8 cellular contexts compared by ENCODE assay signal in genomic region chr2:218290316-218291261, GRCh38. TPM values are rescaled to one million over a fixed set of nuclear protein-coding genes. Genes with fewer than 3 reads are reported as not detected.
DNase-seq lines count a peak whose midpoint lies in the region; ATAC-seq, FAIRE-seq and TF ChIP-seq lines count a peak whose summit lies in the region.

No MANE protein-coding gene starts in this region.

- peak overlapping the region; percentile 98 for H3K4me2 ChIP-seq in A549

- H3K4me1 ChIP-seq in A549 (peaks cover 55% of the 10 kb centered on the region), ovary (ENCODE audit: insufficient read depth) (peaks cover 19% of the 10 kb centered on the region)

- no peaks in the 10 kb centered on the region for H3K27me3 ChIP-seq in ovary

- ATAC-seq in A549 (no peak), GM18870 (IDR thresholded peaks at IDR 0.05; ENCODE audit: unreplicated experiment) (peak; percentile 39), HG03097 (IDR thresholded peaks at IDR 0.05; ENCODE audit: low FRiP score, unreplicated experiment) (peak; percentile 56), T-cell (replicated peaks in 1 of 4) (peak; percentile 8 to 32 (median 22))

- WGBS in A549 (ENCODE audit: missing lambda C conversion rate), result 89% methylated on average over 12 of the region's 12 CpGs
- 40 to 51% (median 48%) methylated on average over 12 of the region's 12 CpGs for WGBS in ovary, 3 donors

- no peak for TF ChIP-seq POLR2A in A549 (IDR thresholded peaks at IDR 0.05; ENCODE audit: low read length)
- TF ChIP-seq POLR2A in ovary (IDR thresholded peaks at IDR 0.05), result no peak

- TF ChIP-seq RAD21 in A549 (conservative IDR thresholded peaks at IDR 0.05 in 1 of 2, IDR thresholded peaks at IDR 0.05 in 1 of 2), result no peak

- no peaks in the 10 kb centered on the region for H3K27me3 Mint-ChIP-seq in T-cell

- peak overlapping the region; percentile 97 to 100 for H3K27ac Mint-ChIP-seq in T-cell

- TF ChIP-seq CTCF in A549 (IDR thresholded peaks at IDR 0.05), result no peak
- TF ChIP-seq CTCF in coronary artery (IDR thresholded peaks at IDR 0.05), result no peak
- no peak for TF ChIP-seq CTCF in ovary (IDR thresholded peaks at IDR 0.05)

- H3K27ac ChIP-seq in A549, result peak overlapping the region in 1 of 2 experiments; percentile 92; a peak in 4 of 6 replicates
- H3K27ac ChIP-seq in coronary artery, result peak overlapping the region; percentile 97 to 98
- peak overlapping the region; percentile 89 to 99 for H3K27ac ChIP-seq in ovary

- no peak for DNase-seq in A549 (ENCODE audit: low read depth in 1 of 2, low spot score in 1 of 2)
- peak in 30 of 34 experiments; percentile 25 to 68 (median 44) for DNase-seq in T-cell
- DNase-seq in coronary artery (ENCODE audit: low spot score), result no peak
- DNase-seq in ovary, result no peak
- DNase-seq in DMS53 (lab: John Stamatoyannopoulos, UW), result no peak
- no peak for DNase-seq in NCI-H82 treated with DMSO at 0.1 percent for 48 hours (lab: John Stamatoyannopoulos, UW; ENCODE audit: unreplicated experiment)

- peak overlapping the region; percentile 91; the same call in 2 of the 3 replicates for H3K4me3 ChIP-seq in A549
- H3K4me3 ChIP-seq in coronary artery, result peak overlapping the region; percentile 92
- H3K4me3 ChIP-seq in ovary, result peak overlapping the region; percentile 94

- no peaks in the 10 kb centered on the region for H3K9me3 Mint-ChIP-seq in T-cell

- H3K36me3 Mint-ChIP-seq in T-cell, result peaks cover 4% of the 10 kb centered on the region

- H3K36me3 ChIP-seq in ovary, result no peaks in the 10 kb centered on the region

- TF ChIP-seq EP300 in A549 (IDR thresholded peaks at IDR 0.05) (no peak), ovary (IDR thresholded peaks at IDR 0.05) (no peak)

- no peaks in the 10 kb centered on the region for H3K9me3 ChIP-seq in A549
- no peaks in the 10 kb centered on the region for H3K9me3 ChIP-seq in ovary

- CTCF ChIA-PET in A549 (lab: Yijun Ruan, JAX), result interaction anchor here (0.9 to 4.2 kb wide), 10 partner anchors 9 to 381 kb away, joined by 3 to 40 read pairs (median 13); partner anchors contain the start of genes AAMP, CATIP, PNKD and RNF25
- CTCF ChIA-PET in T-cell (lab: Charles Lee), result interaction anchor here (0.5 to 2.8 kb wide), 16 partner anchors 8 to 143 kb away, joined by 3 to 21 read pairs (median 5); partner anchors contain the start of genes AAMP (in 1 of the 2), CATIP (in 1 of the 2) and PNKD (in 1 of the 2)

- H3K4me1 Mint-ChIP-seq in T-cell, result peaks cover 71 to 77% (median 75%) of the 10 kb centered on the region in 3 donors

- FAIRE-seq in A549 (lab: Jason Lieb, UNC), result no peak

- peak overlapping the region; percentile 83 to 91 (median 91) for H3K4me3 Mint-ChIP-seq in T-cell

- POLR2A ChIA-PET in A549 (lab: Yijun Ruan, JAX), result no interaction called here
- POLR2A ChIA-PET in T-cell (lab: Charles Lee), result interaction anchor here (0.6 to 1.2 kb wide), 3 partner anchors 21 to 417 kb away, joined by 3 to 11 read pairs (median 4); partner anchors contain the start of genes AAMP (in 1 of the 2) and PNKD (in 1 of the 2)

- intact Hi-C loops in ovary (cut with DNase I), result loop anchor here in 2 of 4 donors (5.0 to 10.0 kb wide), 2 partner anchors 107 to 174 kb away; partner anchors contain the start of gene CTDSP1 (in 1 of the 2)

TF ChIP-seq in A549, 52 proteins besides CTCF, POLR2A, EP300 and RAD21:
- TF ChIP-seq MAFK (IDR thresholded peaks at IDR 0.05; ENCODE audit: partially characterized antibody) (no peak), CHD2 (IDR thresholded peaks at IDR 0.05; ENCODE audit: low read length, partially characterized antibody) (no peak), HOXA7 (CRISPR knock-in tag; IDR thresholded peaks at IDR 0.05) (no peak), TP53 (CRISPR knock-in tag; IDR thresholded peaks at IDR 0.05) (no peak), RARB (CRISPR knock-in tag; IDR thresholded peaks at IDR 0.05) (no peak), SMC3 (IDR thresholded peaks at IDR 0.05) (no peak), HOXB13 (CRISPR knock-in tag; IDR thresholded peaks at IDR 0.05; ENCODE audit: low read depth) (no peak), FOXS1 (CRISPR knock-in tag; IDR thresholded peaks at IDR 0.05) (no peak), EHMT2 (IDR thresholded peaks at IDR 0.05; ENCODE audit: low read depth) (no peak), PBX3 (IDR thresholded peaks at IDR 0.05) (no peak), KDM5A (IDR thresholded peaks at IDR 0.05) (no peak), SREBF2 (IDR thresholded peaks at IDR 0.05) (no peak), BHLHE40 (IDR thresholded peaks at IDR 0.05; ENCODE audit: low read depth, low read length) (no peak), TFCP2L1 (CRISPR knock-in tag; IDR thresholded peaks at IDR 0.05) (no peak), BCL3 (IDR thresholded peaks at IDR 0.05) (no peak)

RNA-seq across cellular contexts. Expression of gene TMBIM1, which starts 1.7 kb away (rescaled TPM):
- 61.4 and 91.5 TPM in 2 replicates for polyA plus RNA-seq in A549 (2011; rRNA removed)
- polyA plus RNA-seq in A549 (2012; cell fraction: cytosol; rRNA removed), result 53.4 and 80.7 TPM in 2 replicates
- polyA plus RNA-seq in A549 (2012; cell fraction: nucleus; rRNA removed), result 65.6 and 87.6 TPM in 2 replicates
- 66.6 to 72.1 TPM (median 70.4 TPM) in 3 replicates for polyA plus RNA-seq in A549 (2017; fragmentation: RNase III; extraction: RNeasy Plus Mini Kit Qiagen cat#74134 plus additional on column Dnase treatment)
- 66.4 and 78.9 TPM in 2 replicates for polyA minus RNA-seq in A549 (2011; rRNA and poly(A)+ RNA removed)
- total RNA-seq in T-cell, result 100 to 1,000 TPM in 3 of 5 donors, 10 to 100 TPM in 2; 78.8 to 166 (median 144) TPM
- 100 to 1,000 TPM in 6 of 7 donors, 10 to 100 TPM in 1; 80.6 to 137 (median 114) TPM for total RNA-seq in ovary
- 100 to 1,000 TPM; 106 to 259 TPM for polyA plus RNA-seq in ovary

RNA-seq across cellular contexts. Expression of gene PNKD, which starts 20.3 kb away (rescaled TPM):
- polyA plus RNA-seq in A549 (2011; rRNA removed), result 46.2 and 52.6 TPM in 2 replicates
- 101 and 104 TPM in 2 replicates for polyA plus RNA-seq in A549 (2012; cell fraction: cytosol; rRNA removed)
- 71.2 and 85.9 TPM in 2 replicates for polyA plus RNA-seq in A549 (2012; cell fraction: nucleus; rRNA removed)
- polyA plus RNA-seq in A549 (2017; fragmentation: RNase III; extraction: RNeasy Plus Mini Kit Qiagen cat#74134 plus additional on column Dnase treatment), result 47.2 to 51.7 TPM (median 51.6 TPM) in 3 replicates
- polyA minus RNA-seq in A549 (2011; rRNA and poly(A)+ RNA removed), result 21.0 and 26.5 TPM in 2 replicates
- 10 to 100 TPM; 17.4 to 33.1 (median 30.6) TPM for total RNA-seq in T-cell
- total RNA-seq in ovary, result 10 to 100 TPM; 37.3 to 59.6 (median 48.1) TPM
- polyA plus RNA-seq in ovary, result 10 to 100 TPM; 23.3 to 74.5 TPM

RNA-seq across cellular contexts. Expression of gene AAMP, which starts 20.7 kb away (rescaled TPM):
- 71.3 and 82.0 TPM in 2 replicates for polyA plus RNA-seq in A549 (2011; rRNA removed)
- 178 and 187 TPM in 2 replicates for polyA plus RNA-seq in A549 (2012; cell fraction: cytosol; rRNA removed)
- polyA plus RNA-seq in A549 (2012; cell fraction: nucleus; rRNA removed), result 208 and 219 TPM in 2 replicates
- polyA plus RNA-seq in A549 (2017; fragmentation: RNase III; extraction: RNeasy Plus Mini Kit Qiagen cat#74134 plus additional on column Dnase treatment), result 165 to 173 TPM (median 168 TPM) in 3 replicates
- polyA minus RNA-seq in A549 (2011; rRNA and poly(A)+ RNA removed), result 53.9 and 65.4 TPM in 2 replicates
- 10 to 100 TPM; 46.2 to 71.3 (median 67.4) TPM for total RNA-seq in T-cell
- 100 to 1,000 TPM in 5 of 7 donors, 10 to 100 TPM in 2; 86.5 to 123 (median 106) TPM for total RNA-seq in ovary
- polyA plus RNA-seq in ovary, result 100 to 1,000 TPM in 1 of 2 donors, 10 to 100 TPM in 1; 71.1 to 144 TPM

RNA-seq across cellular contexts. Expression of gene GPBAR1, which starts 29.8 kb away (rescaled TPM):
- polyA plus RNA-seq in A549 (2011; rRNA removed), result 0.05 and 0.06 TPM in 2 replicates
- polyA plus RNA-seq in A549 (2012; cell fraction: cytosol; rRNA removed), result 0.05 and 0.09 TPM in 2 replicates
- 0.73 and 0.77 TPM in 2 replicates for polyA plus RNA-seq in A549 (2012; cell fraction: nucleus; rRNA removed)
- 0.12 to 0.16 TPM (median 0.13 TPM) in 3 replicates for polyA plus RNA-seq in A549 (2017; fragmentation: RNase III; extraction: RNeasy Plus Mini Kit Qiagen cat#74134 plus additional on column Dnase treatment)
- polyA minus RNA-seq in A549 (2011; rRNA and poly(A)+ RNA removed), result 0.19 and 0.54 TPM in 2 replicates
- 1 to 10 TPM in 4 of 5 donors, under 1 TPM in 1; 0.89 to 2.7 (median 1.2) TPM for total RNA-seq in T-cell
- total RNA-seq in ovary, result 1 to 10 TPM in 5 of 7 donors, under 1 TPM in 2; 0.38 to 3.8 (median 2.1) TPM
- polyA plus RNA-seq in ovary, result 1 to 10 TPM in 1 of 2 donors, under 1 TPM in 1; 0.28 to 2.8 TPM

Comparison
In these comparisons a context has a peak if more than half of its experiments do, and no peak if none do; other contexts are left out.
1. ATAC-seq: peak in GM18870 (single experiment), HG03097 (single experiment) and T-cell (4 of 4); none in A549 (0 of 2).
2. DNase-seq: peak in T-cell (30 of 34); none in A549 (0 of 2), coronary artery (single experiment), ovary (0 of 5), DMS53 (single experiment) and NCI-H82 treated with DMSO at 0.1 percent for 48 hours (single experiment).
3. Peak in every context shown above with its lines, with median percentiles within 50 percentile points of each other: H3K4me3 ChIP-seq.